Comparison of ENCODE assay signal across 12 cellular contexts in genomic region chr20:1933465-1933870, GRCh38. TPM values are rescaled to one million over a fixed set of nuclear protein-coding genes. Genes with fewer than 3 reads are reported as not detected.
DNase-seq lines count a peak whose midpoint lies in the region; ATAC-seq lines count a peak whose summit lies in the region.
"Had no signal": no experiment of that assay in that cellular context is flagged by ENCODE, and none has a peak within 500 bp of the region (broad histone marks: within the 10 kb centered on the region; RNA-seq: fewer than 3 reads in every experiment).

No MANE protein-coding gene starts in this region.

- H3K27me3 ChIP-seq in ACC112 (ENCODE audit: insufficient read depth, low read length), result no peaks in the 10 kb centered on the region
- H3K27me3 ChIP-seq in muscle layer of colon (ENCODE audit: control insufficient read depth in 1 of 2, insufficient read depth in 2 of 2, low read length in 2 of 2), result no peaks in the 10 kb centered on the region
- H3K27me3 ChIP-seq: neural progenitor cell had no signal

- no peaks in the 10 kb centered on the region for H3K4me1 Mint-ChIP-seq in stimulated activated naive CD8-positive, alpha-beta T cell treated with anti-CD3 and anti-CD28 coated beads, Interleukin-15, amount 100 ng/mL, for 72 hours
- no peaks in the 10 kb centered on the region for H3K4me1 Mint-ChIP-seq in activated naive CD8-positive, alpha-beta T cell treated with anti-CD3 and anti-CD28 coated beads, Interleukin-2, amount 50 U/mL, for 24 hours

- no peak overlapping the region for H3K27ac Mint-ChIP-seq in stimulated activated naive CD8-positive, alpha-beta T cell treated with anti-CD3 and anti-CD28 coated beads, Interleukin-15, amount 100 ng/mL, for 72 hours
- no peak overlapping the region for H3K27ac Mint-ChIP-seq in activated naive CD8-positive, alpha-beta T cell treated with anti-CD3 and anti-CD28 coated beads, Interleukin-2, amount 50 U/mL, for 24 hours
- H3K27ac Mint-ChIP-seq: neural progenitor cell had no signal

- H3K4me1 ChIP-seq in ACC112 (ENCODE audit: control insufficient read depth, insufficient read depth, low read length, unreplicated experiment) (peaks cover 27% of the 10 kb centered on the region), muscle layer of colon (ENCODE audit: insufficient read depth, low read length) (peaks cover 36% of the 10 kb centered on the region)
- H3K4me1 ChIP-seq: neural progenitor cell had no signal

- H3K9ac ChIP-seq in muscle layer of colon (ENCODE audit: low read length), result no peak overlapping the region
- H3K9ac ChIP-seq: neural progenitor cell had no signal

- no peak for ATAC-seq in stimulated activated naive CD8-positive, alpha-beta T cell treated with anti-CD3 and anti-CD28 coated beads, Interleukin-15, amount 100 ng/mL, for 72 hours
- no peak for ATAC-seq in activated naive CD8-positive, alpha-beta T cell treated with anti-CD3 and anti-CD28 coated beads, Interleukin-2, amount 50 U/mL, for 24 hours
- ATAC-seq: A549 had no signal

- no peaks in the 10 kb centered on the region for H3K36me3 Mint-ChIP-seq in activated naive CD8-positive, alpha-beta T cell treated with anti-CD3 and anti-CD28 coated beads, Interleukin-2, amount 50 U/mL, for 24 hours (ENCODE audit: low read depth)

- peak overlapping the region; percentile 94 for H3K27ac ChIP-seq in ACC112 (ENCODE audit: low read depth, low read length)
- peak overlapping the region; percentile 14 for H3K27ac ChIP-seq in muscle layer of colon (ENCODE audit: low read depth, low read length)
- H3K27ac ChIP-seq: A549, neural progenitor cell had no signal

- H3K9me3 Mint-ChIP-seq in stimulated activated naive CD8-positive, alpha-beta T cell treated with anti-CD3 and anti-CD28 coated beads, Interleukin-15, amount 100 ng/mL, for 72 hours, result no peaks in the 10 kb centered on the region
- no peaks in the 10 kb centered on the region for H3K9me3 Mint-ChIP-seq in activated naive CD8-positive, alpha-beta T cell treated with anti-CD3 and anti-CD28 coated beads, Interleukin-2, amount 50 U/mL, for 24 hours
- H3K9me3 Mint-ChIP-seq: neural progenitor cell had no signal

- no peaks in the 10 kb centered on the region for H3K79me2 ChIP-seq in ACC112 (ENCODE audit: control insufficient read depth, insufficient read depth, low read length, unreplicated experiment)

- H3K4me3 ChIP-seq in ACC112 (ENCODE audit: low read depth, low read length) (no peak overlapping the region), muscle layer of colon (ENCODE audit: low read depth in 1 of 2, low read length in 2 of 2) (no peak overlapping the region)
- H3K4me3 ChIP-seq: A549, neural progenitor cell had no signal

- DNase-seq in RPMI7951 (ENCODE audit: low read depth) (peak; percentile 88), fibroblast of the conjunctiva (ENCODE audit: low read depth) (peak; percentile 20)
- no peak for DNase-seq in stimulated activated naive CD8-positive, alpha-beta T cell treated with anti-CD3 and anti-CD28 coated beads, Interleukin-15, amount 100 ng/mL, for 72 hours
- DNase-seq in activated CD4-positive, alpha-beta T cell treated with anti-CD3 and anti-CD28 coated beads for 1 hour, result no peak
- DNase-seq in activated T-cell treated with anti-CD3 and anti-CD28 coated beads, Interleukin-2, amount 50 U/mL, for 1 hour, result no peak
- DNase-seq in activated naive CD8-positive, alpha-beta T cell treated with anti-CD3 and anti-CD28 coated beads, Interleukin-2, amount 50 U/mL, for 24 hours, result no peak
- DNase-seq: activated CD4-positive, CD25-positive, alpha-beta regulatory T cell; activated gamma-delta T cell had no signal

- no peaks in the 10 kb centered on the region for H3K9me3 ChIP-seq in muscle layer of colon (ENCODE audit: low read length)
- H3K9me3 ChIP-seq: A549 had no signal

- H3K36me3 ChIP-seq in ACC112 (ENCODE audit: insufficient read depth, low read length) (no peaks in the 10 kb centered on the region), muscle layer of colon (ENCODE audit: insufficient read depth, low read length) (peaks cover 7% of the 10 kb centered on the region)
- H3K36me3 ChIP-seq: neural progenitor cell had no signal

- H2AFZ ChIP-seq in ACC112 (ENCODE audit: low read length, unreplicated experiment), result no peak overlapping the region
- H2AFZ ChIP-seq: neural progenitor cell had no signal

- no peak overlapping the region for H3K4me3 Mint-ChIP-seq in stimulated activated naive CD8-positive, alpha-beta T cell treated with anti-CD3 and anti-CD28 coated beads, Interleukin-15, amount 100 ng/mL, for 72 hours
- H3K4me3 Mint-ChIP-seq in activated naive CD8-positive, alpha-beta T cell treated with anti-CD3 and anti-CD28 coated beads, Interleukin-2, amount 50 U/mL, for 24 hours, result no peak overlapping the region
- H3K4me3 Mint-ChIP-seq: neural progenitor cell had no signal

- peaks cover 50% of the 10 kb centered on the region for H3K27me3 Mint-ChIP-seq in stimulated activated naive CD8-positive, alpha-beta T cell treated with anti-CD3 and anti-CD28 coated beads, Interleukin-15, amount 100 ng/mL, for 72 hours
- peaks cover 16% of the 10 kb centered on the region for H3K27me3 Mint-ChIP-seq in activated naive CD8-positive, alpha-beta T cell treated with anti-CD3 and anti-CD28 coated beads, Interleukin-2, amount 50 U/mL, for 24 hours

RNA-seq across cellular contexts. Expression of gene SIRPA, which starts 38.3 kb away (rescaled TPM):
- total RNA-seq in RPMI7951 (2014; rRNA removed; shearing (Covaris generic)), result 7.0 and 8.5 TPM in 2 replicates

Comparison
In these comparisons a context has a peak if more than half of its experiments do, and no peak if none do; other contexts are left out.
1. DNase-seq: peak in RPMI7951 (single experiment) and fibroblast of the conjunctiva (single experiment); none in stimulated activated naive CD8-positive, alpha-beta T cell treated with anti-CD3 and anti-CD28 coated beads, Interleukin-15, amount 100 ng/mL, for 72 hours (0 of 2), activated CD4-positive, alpha-beta T cell treated with anti-CD3 and anti-CD28 coated beads for 1 hour (single experiment), activated T-cell treated with anti-CD3 and anti-CD28 coated beads, Interleukin-2, amount 50 U/mL, for 1 hour (single experiment) and activated naive CD8-positive, alpha-beta T cell treated with anti-CD3 and anti-CD28 coated beads, Interleukin-2, amount 50 U/mL, for 24 hours (single experiment).